1 cellular context compared by ENCODE assay signal in the genomic region with DNA sequence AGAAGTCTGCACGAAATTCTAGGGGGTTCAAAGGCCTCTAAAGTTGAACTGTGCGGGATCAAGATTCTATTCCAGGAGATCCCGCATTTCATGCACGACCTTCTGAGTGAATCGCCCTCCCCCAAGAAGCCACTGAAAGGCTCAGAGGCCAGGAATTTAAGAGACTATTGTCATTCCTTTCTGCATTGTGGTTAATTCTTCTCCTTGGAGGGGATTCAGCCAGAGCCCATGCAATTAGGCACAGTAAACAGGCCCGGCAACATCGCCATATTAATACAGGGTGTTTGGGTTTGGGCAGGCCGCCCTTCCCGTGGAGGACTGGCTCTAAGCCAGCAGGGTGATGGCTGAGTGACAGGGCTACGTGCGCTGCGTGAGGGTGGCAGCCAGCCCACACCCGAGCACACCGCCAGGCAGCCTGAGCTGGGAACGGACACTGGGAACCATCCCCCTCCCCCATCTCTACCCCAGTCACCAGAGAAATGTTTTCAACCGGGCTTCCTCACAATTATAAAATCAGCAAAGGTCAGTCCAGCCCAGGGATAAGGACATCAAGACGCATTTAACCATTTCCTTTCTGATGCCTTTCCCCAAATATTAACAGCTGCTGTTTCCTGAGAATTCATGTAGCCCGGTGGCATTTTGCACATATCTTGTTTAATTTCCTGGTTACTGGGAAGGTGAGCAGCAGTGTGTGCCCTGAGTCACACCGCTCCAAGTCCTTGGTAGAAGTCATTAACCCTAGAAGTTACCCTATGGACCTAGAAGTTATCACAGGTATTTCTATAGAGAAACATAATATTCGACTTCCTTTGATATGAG.
TF ChIP-seq lines count a peak whose summit lies in the region.

No MANE protein-coding gene starts in this region.

TF ChIP-seq in HepG2, 621 proteins besides CTCF, POLR2A, EP300 and RAD21 (continued from another document and continues in another):
- TF ChIP-seq, protein P1, sequence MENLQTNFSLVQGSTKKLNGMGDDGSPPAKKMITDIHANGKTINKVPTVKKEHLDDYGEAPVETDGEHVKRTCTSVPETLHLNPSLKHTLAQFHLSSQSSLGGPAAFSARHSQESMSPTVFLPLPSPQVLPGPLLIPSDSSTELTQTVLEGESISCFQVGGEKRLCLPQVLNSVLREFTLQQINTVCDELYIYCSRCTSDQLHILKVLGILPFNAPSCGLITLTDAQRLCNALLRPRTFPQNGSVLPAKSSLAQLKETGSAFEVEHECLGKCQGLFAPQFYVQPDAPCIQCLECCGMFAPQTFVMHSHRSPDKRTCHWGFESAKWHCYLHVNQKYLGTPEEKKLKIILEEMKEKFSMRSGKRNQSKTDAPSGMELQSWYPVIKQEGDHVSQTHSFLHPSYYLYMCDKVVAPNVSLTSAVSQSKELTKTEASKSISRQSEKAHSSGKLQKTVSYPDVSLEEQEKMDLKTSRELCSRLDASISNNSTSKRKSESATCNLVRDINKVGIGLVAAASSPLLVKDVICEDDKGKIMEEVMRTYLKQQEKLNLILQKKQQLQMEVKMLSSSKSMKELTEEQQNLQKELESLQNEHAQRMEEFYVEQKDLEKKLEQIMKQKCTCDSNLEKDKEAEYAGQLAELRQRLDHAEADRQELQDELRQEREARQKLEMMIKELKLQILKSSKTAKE (CRISPR knock-in tag; IDR thresholded peaks at IDR 0.05; ENCODE audit: borderline replicate concordance): no peak
- TF ChIP-seq ZNF724P (CRISPR knock-in tag; IDR thresholded peaks at IDR 0.05; ENCODE audit: borderline replicate concordance) (no peak), SOX6 (IDR thresholded peaks at IDR 0.05) (no peak), SOX6 (CRISPR knock-in tag; IDR thresholded peaks at IDR 0.05) (peak; percentile 38), ZSCAN20 (CRISPR knock-in tag; IDR thresholded peaks at IDR 0.05; ENCODE audit: borderline replicate concordance) (no peak), YEATS4 (CRISPR knock-in tag; IDR thresholded peaks at IDR 0.05; ENCODE audit: borderline replicate concordance) (peak; percentile 46; the same call in 1 of the 2 replicates), TSC22D2 (CRISPR knock-in tag; IDR thresholded peaks at IDR 0.05; ENCODE audit: borderline replicate concordance) (no peak), NCOA1 (CRISPR knock-in tag; IDR thresholded peaks at IDR 0.05) (no peak), ZBTB8A (CRISPR knock-in tag; IDR thresholded peaks at IDR 0.05; ENCODE audit: borderline replicate concordance, low read depth) (no peak), ZNF460 (CRISPR knock-in tag; IDR thresholded peaks at IDR 0.05; ENCODE audit: borderline replicate concordance) (no peak), SIN3B (IDR thresholded peaks at IDR 0.05; ENCODE audit: low read length) (no peak), ZNF709 (CRISPR knock-in tag; IDR thresholded peaks at IDR 0.05) (no peak), ZNF34 (CRISPR knock-in tag; IDR thresholded peaks at IDR 0.05; ENCODE audit: borderline replicate concordance) (no peak), ZNF777 (CRISPR knock-in tag; IDR thresholded peaks at IDR 0.05) (no peak), ZNF792 (CRISPR knock-in tag; IDR thresholded peaks at IDR 0.05) (peak; percentile 34; the same call in 1 of the 2 replicates), ZSCAN21 (CRISPR knock-in tag; IDR thresholded peaks at IDR 0.05; ENCODE audit: borderline replicate concordance) (no peak), ZNF263 (CRISPR knock-in tag; IDR thresholded peaks at IDR 0.05) (no peak), SRF (IDR thresholded peaks at IDR 0.05; ENCODE audit: low read depth, low read length) (no peak), ZNF570 (CRISPR knock-in tag; IDR thresholded peaks at IDR 0.05; ENCODE audit: borderline replicate concordance) (no peak), MATR3 (CRISPR knock-in tag; IDR thresholded peaks at IDR 0.05) (no peak), ARNT (IDR thresholded peaks at IDR 0.05) (no peak), DNMT1 (CRISPR knock-in tag; IDR thresholded peaks at IDR 0.05) (no peak), CREB1 (IDR thresholded peaks at IDR 0.05) (no peak), CREB1 (CRISPR knock-in tag; IDR thresholded peaks at IDR 0.05) (no peak), KDM4B (CRISPR knock-in tag; IDR thresholded peaks at IDR 0.05) (no peak), PHF20 (CRISPR knock-in tag; IDR thresholded peaks at IDR 0.05) (no peak), ZNF496 (CRISPR knock-in tag; IDR thresholded peaks at IDR 0.05; ENCODE audit: insufficient replicate concordance) (no peak), MIER2 (CRISPR knock-in tag; IDR thresholded peaks at IDR 0.05) (no peak), ZNF547 (CRISPR knock-in tag; IDR thresholded peaks at IDR 0.05) (no peak; the same call in 1 of the 2 replicates), THAP11 (CRISPR knock-in tag; IDR thresholded peaks at IDR 0.05) (no peak), ZNF569 (CRISPR knock-in tag; IDR thresholded peaks at IDR 0.05; ENCODE audit: borderline replicate concordance) (no peak)
- TF ChIP-seq, protein P2, sequence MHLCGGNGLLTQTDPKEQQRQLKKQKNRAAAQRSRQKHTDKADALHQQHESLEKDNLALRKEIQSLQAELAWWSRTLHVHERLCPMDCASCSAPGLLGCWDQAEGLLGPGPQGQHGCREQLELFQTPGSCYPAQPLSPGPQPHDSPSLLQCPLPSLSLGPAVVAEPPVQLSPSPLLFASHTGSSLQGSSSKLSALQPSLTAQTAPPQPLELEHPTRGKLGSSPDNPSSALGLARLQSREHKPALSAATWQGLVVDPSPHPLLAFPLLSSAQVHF (CRISPR knock-in tag; IDR thresholded peaks at IDR 0.05): no peak
- TF ChIP-seq, protein P3, sequence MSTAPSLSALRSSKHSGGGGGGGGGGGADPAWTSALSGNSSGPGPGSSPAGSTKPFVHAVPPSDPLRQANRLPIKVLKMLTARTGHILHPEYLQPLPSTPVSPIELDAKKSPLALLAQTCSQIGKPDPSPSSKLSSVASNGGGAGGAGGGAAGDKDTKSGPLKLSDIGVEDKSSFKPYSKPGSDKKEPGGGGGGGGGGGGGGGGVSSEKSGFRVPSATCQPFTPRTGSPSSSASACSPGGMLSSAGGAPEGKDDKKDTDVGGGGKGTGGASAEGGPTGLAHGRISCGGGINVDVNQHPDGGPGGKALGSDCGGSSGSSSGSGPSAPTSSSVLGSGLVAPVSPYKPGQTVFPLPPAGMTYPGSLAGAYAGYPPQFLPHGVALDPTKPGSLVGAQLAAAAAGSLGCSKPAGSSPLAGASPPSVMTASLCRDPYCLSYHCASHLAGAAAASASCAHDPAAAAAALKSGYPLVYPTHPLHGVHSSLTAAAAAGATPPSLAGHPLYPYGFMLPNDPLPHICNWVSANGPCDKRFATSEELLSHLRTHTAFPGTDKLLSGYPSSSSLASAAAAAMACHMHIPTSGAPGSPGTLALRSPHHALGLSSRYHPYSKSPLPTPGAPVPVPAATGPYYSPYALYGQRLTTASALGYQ (CRISPR knock-in tag; IDR thresholded peaks at IDR 0.05): no peak
- TF ChIP-seq, protein P4, sequence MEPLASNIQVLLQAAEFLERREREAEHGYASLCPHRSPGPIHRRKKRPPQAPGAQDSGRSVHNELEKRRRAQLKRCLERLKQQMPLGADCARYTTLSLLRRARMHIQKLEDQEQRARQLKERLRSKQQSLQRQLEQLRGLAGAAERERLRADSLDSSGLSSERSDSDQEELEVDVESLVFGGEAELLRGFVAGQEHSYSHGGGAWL (CRISPR knock-in tag; IDR thresholded peaks at IDR 0.05): no peak
- TF ChIP-seq, protein P5, sequence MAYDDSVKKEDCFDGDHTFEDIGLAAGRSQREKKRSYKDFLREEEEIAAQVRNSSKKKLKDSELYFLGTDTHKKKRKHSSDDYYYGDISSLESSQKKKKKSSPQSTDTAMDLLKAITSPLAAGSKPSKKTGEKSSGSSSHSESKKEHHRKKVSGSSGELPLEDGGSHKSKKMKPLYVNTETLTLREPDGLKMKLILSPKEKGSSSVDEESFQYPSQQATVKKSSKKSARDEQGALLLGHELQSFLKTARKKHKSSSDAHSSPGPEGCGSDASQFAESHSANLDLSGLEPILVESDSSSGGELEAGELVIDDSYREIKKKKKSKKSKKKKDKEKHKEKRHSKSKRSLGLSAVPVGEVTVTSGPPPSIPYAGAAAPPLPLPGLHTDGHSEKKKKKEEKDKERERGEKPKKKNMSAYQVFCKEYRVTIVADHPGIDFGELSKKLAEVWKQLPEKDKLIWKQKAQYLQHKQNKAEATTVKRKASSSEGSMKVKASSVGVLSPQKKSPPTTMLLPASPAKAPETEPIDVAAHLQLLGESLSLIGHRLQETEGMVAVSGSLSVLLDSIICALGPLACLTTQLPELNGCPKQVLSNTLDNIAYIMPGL (CRISPR knock-in tag; IDR thresholded peaks at IDR 0.05; ENCODE audit: borderline replicate concordance in 1 of 2, low read depth in 1 of 2): no peak
- TF ChIP-seq, protein P6, sequence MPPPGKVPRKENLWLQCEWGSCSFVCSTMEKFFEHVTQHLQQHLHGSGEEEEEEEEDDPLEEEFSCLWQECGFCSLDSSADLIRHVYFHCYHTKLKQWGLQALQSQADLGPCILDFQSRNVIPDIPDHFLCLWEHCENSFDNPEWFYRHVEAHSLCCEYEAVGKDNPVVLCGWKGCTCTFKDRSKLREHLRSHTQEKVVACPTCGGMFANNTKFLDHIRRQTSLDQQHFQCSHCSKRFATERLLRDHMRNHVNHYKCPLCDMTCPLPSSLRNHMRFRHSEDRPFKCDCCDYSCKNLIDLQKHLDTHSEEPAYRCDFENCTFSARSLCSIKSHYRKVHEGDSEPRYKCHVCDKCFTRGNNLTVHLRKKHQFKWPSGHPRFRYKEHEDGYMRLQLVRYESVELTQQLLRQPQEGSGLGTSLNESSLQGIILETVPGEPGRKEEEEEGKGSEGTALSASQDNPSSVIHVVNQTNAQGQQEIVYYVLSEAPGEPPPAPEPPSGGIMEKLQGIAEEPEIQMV (CRISPR knock-in tag; IDR thresholded peaks at IDR 0.05; ENCODE audit: low read depth): no peak
- TF ChIP-seq, protein P7, sequence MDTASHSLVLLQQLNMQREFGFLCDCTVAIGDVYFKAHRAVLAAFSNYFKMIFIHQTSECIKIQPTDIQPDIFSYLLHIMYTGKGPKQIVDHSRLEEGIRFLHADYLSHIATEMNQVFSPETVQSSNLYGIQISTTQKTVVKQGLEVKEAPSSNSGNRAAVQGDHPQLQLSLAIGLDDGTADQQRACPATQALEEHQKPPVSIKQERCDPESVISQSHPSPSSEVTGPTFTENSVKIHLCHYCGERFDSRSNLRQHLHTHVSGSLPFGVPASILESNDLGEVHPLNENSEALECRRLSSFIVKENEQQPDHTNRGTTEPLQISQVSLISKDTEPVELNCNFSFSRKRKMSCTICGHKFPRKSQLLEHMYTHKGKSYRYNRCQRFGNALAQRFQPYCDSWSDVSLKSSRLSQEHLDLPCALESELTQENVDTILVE (CRISPR knock-in tag; IDR thresholded peaks at IDR 0.05): no peak
- TF ChIP-seq, protein P8, sequence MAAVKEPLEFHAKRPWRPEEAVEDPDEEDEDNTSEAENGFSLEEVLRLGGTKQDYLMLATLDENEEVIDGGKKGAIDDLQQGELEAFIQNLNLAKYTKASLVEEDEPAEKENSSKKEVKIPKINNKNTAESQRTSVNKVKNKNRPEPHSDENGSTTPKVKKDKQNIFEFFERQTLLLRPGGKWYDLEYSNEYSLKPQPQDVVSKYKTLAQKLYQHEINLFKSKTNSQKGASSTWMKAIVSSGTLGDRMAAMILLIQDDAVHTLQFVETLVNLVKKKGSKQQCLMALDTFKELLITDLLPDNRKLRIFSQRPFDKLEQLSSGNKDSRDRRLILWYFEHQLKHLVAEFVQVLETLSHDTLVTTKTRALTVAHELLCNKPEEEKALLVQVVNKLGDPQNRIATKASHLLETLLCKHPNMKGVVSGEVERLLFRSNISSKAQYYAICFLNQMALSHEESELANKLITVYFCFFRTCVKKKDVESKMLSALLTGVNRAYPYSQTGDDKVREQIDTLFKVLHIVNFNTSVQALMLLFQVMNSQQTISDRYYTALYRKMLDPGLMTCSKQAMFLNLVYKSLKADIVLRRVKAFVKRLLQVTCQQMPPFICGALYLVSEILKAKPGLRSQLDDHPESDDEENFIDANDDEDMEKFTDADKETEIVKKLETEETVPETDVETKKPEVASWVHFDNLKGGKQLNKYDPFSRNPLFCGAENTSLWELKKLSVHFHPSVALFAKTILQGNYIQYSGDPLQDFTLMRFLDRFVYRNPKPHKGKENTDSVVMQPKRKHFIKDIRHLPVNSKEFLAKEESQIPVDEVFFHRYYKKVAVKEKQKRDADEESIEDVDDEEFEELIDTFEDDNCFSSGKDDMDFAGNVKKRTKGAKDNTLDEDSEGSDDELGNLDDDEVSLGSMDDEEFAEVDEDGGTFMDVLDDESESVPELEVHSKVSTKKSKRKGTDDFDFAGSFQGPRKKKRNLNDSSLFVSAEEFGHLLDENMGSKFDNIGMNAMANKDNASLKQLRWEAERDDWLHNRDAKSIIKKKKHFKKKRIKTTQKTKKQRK (IDR thresholded peaks at IDR 0.05; ENCODE audit: low read length): no peak
- TF ChIP-seq, protein P9, sequence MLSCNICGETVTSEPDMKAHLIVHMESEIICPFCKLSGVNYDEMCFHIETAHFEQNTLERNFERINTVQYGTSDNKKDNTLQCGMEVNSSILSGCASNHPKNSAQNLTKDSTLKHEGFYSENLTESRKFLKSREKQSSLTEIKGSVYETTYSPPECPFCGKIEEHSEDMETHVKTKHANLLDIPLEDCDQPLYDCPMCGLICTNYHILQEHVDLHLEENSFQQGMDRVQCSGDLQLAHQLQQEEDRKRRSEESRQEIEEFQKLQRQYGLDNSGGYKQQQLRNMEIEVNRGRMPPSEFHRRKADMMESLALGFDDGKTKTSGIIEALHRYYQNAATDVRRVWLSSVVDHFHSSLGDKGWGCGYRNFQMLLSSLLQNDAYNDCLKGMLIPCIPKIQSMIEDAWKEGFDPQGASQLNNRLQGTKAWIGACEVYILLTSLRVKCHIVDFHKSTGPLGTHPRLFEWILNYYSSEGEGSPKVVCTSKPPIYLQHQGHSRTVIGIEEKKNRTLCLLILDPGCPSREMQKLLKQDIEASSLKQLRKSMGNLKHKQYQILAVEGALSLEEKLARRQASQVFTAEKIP (CRISPR knock-in tag; IDR thresholded peaks at IDR 0.05; ENCODE audit: borderline replicate concordance): no peak
- TF ChIP-seq, protein P10, sequence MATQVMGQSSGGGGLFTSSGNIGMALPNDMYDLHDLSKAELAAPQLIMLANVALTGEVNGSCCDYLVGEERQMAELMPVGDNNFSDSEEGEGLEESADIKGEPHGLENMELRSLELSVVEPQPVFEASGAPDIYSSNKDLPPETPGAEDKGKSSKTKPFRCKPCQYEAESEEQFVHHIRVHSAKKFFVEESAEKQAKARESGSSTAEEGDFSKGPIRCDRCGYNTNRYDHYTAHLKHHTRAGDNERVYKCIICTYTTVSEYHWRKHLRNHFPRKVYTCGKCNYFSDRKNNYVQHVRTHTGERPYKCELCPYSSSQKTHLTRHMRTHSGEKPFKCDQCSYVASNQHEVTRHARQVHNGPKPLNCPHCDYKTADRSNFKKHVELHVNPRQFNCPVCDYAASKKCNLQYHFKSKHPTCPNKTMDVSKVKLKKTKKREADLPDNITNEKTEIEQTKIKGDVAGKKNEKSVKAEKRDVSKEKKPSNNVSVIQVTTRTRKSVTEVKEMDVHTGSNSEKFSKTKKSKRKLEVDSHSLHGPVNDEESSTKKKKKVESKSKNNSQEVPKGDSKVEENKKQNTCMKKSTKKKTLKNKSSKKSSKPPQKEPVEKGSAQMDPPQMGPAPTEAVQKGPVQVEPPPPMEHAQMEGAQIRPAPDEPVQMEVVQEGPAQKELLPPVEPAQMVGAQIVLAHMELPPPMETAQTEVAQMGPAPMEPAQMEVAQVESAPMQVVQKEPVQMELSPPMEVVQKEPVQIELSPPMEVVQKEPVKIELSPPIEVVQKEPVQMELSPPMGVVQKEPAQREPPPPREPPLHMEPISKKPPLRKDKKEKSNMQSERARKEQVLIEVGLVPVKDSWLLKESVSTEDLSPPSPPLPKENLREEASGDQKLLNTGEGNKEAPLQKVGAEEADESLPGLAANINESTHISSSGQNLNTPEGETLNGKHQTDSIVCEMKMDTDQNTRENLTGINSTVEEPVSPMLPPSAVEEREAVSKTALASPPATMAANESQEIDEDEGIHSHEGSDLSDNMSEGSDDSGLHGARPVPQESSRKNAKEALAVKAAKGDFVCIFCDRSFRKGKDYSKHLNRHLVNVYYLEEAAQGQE (IDR thresholded peaks at IDR 0.05; ENCODE audit: borderline replicate concordance in 1 of 2, low read depth in 1 of 2, low read length in 2 of 2): no peak
